Comparison of ENCODE assay signal across 8 cellular contexts in genomic region chr12:131681746-131682510, GRCh38. TPM values are rescaled to one million over a fixed set of nuclear protein-coding genes. Genes with fewer than 3 reads are reported as not detected.
A peak's percentile ranks its signal among the peaks of the same experiment; 100 is the strongest.
DNase-seq lines count a peak whose midpoint lies in the region; ATAC-seq, FAIRE-seq and TF ChIP-seq lines count a peak whose summit lies in the region.
"Not testable (repeated sequence)": the region's sequence is repeated elsewhere in the genome, so short reads cannot be mapped to it uniquely, and the experiment has no call there.

No MANE protein-coding gene starts in this region.

- not testable (repeated sequence) for H3K9ac ChIP-seq in kidney (ENCODE audit: low read length in 2 of 2)

- not testable (repeated sequence) for H3K27ac Mint-ChIP-seq in chondrocyte (ENCODE audit: unreplicated experiment)

- not testable (repeated sequence) for H3K9me3 Mint-ChIP-seq in chondrocyte (ENCODE audit: low read depth)

- not testable (repeated sequence) for H3K27ac ChIP-seq in kidney (ENCODE audit: low read depth in 2 of 2, low read length in 2 of 2)

- H3K27me3 Mint-ChIP-seq in chondrocyte (ENCODE audit: low read depth), result peaks cover 22% of the 10 kb centered on the region

- not testable (repeated sequence) for H3K36me3 ChIP-seq in kidney (ENCODE audit: control insufficient read depth in 1 of 2, insufficient read depth in 2 of 2, low read length in 2 of 2)

- H3K4me3 ChIP-seq in kidney (ENCODE audit: low read length in 2 of 2), result not testable (repeated sequence)

- H3K4me1 ChIP-seq in kidney (ENCODE audit: control insufficient read depth in 1 of 2, insufficient read depth in 1 of 2, low read depth in 1 of 2, low read length in 2 of 2), result not testable (repeated sequence)

- intact Hi-C loops in kidney (cut with DNase I), result not testable (repeated sequence)

- ATAC-seq in HG03196 (IDR thresholded peaks at IDR 0.05; ENCODE audit: unreplicated experiment), result peak; percentile 85

- H3K9me3 ChIP-seq in kidney (ENCODE audit: control insufficient read depth in 1 of 2, low read length in 2 of 2), result not testable (repeated sequence)

- TF ChIP-seq CTCF in GM20000 (IDR thresholded peaks at IDR 0.05; ENCODE audit: extremely low read depth, missing control alignments); chondrocyte (IDR thresholded peaks at IDR 0.05); kidney (IDR thresholded peaks at IDR 0.05; ENCODE audit: borderline replicate concordance, extremely low read depth, insufficient read depth): not testable (repeated sequence)

- not testable (repeated sequence) for H3K4me3 Mint-ChIP-seq in chondrocyte (ENCODE audit: unreplicated experiment)

- H3K36me3 Mint-ChIP-seq in chondrocyte (ENCODE audit: low read depth), result not testable (repeated sequence)

- H3K4me1 Mint-ChIP-seq in chondrocyte (ENCODE audit: low read depth), result not testable (repeated sequence)

- DNase-seq in CMK (ENCODE audit: low read depth), result peak; percentile 72
- peak; percentile 79 for DNase-seq in GM20000 (ENCODE audit: low spot score)
- DNase-seq in NOMO-1 treated with DMSO at 0.1 percent for 48 hours (lab: John Stamatoyannopoulos, UW; ENCODE audit: unreplicated experiment), result peak; percentile 43
- peak; percentile 41 for DNase-seq in activated CD4-positive, alpha-beta T cell treated with anti-CD3 and anti-CD28 coated beads, Interleukin-2, amount 50 U/mL, for 1 hour
- peak; percentile 27 for DNase-seq in chondrocyte (ENCODE audit: low spot score)
- DNase-seq in kidney, result peak; percentile 91
- peak; percentile 15 to 68 for DNase-seq in stimulated activated CD4-positive, alpha-beta T cell treated with anti-CD3 and anti-CD28 coated beads, Interleukin-4, amount 100 ng/mL, for 48 hours (ENCODE audit: low read depth in 2 of 2)

- FAIRE-seq in kidney (lab: Jason Lieb, UNC), result not testable (repeated sequence)

RNA-seq across cellular contexts. Expression of gene SFSWAP, which starts 29.0 kb away (rescaled TPM):
- 32.5 to 38.8 TPM (median 33.0 TPM) in 3 replicates for total RNA-seq in chondrocyte
- 46.2 TPM for total RNA-seq in kidney
- polyA plus RNA-seq in kidney (ENCODE audit: insufficient read depth, low read depth, low replicate concordance), result 13.9 TPM

Comparison
In these comparisons a context has a peak if more than half of its experiments do, and no peak if none do; other contexts are left out.
1. DNase-seq: peak in every context shown above with its lines; median percentile 91 in kidney; 79 in GM20000; 72 in CMK; 43 in NOMO-1 treated with DMSO at 0.1 percent for 48 hours; 42 in stimulated activated CD4-positive, alpha-beta T cell treated with anti-CD3 and anti-CD28 coated beads, Interleukin-4, amount 100 ng/mL, for 48 hours; 41 in activated CD4-positive, alpha-beta T cell treated with anti-CD3 and anti-CD28 coated beads, Interleukin-2, amount 50 U/mL, for 1 hour; 27 in chondrocyte.